ENCODE assay signal across 8 cellular contexts in genomic region chr11:2378527-2379210, GRCh38. TPM values are rescaled to one million over a fixed set of nuclear protein-coding genes. Genes with fewer than 3 reads are reported as not detected.
DNase-seq lines count a peak whose midpoint lies in the region; ATAC-seq, FAIRE-seq and TF ChIP-seq lines count a peak whose summit lies in the region.

No MANE protein-coding gene starts in this region.

- WGBS in K562 (ENCODE audit: insufficient coverage, low coverage, missing lambda C conversion rate), result 33% methylated on average over 15 of the region's 23 CpGs
- WGBS in thymus, result 56% methylated on average over 23 of the region's 23 CpGs

- TF ChIP-seq RAD21 in K562 (CRISPR knock-in tag; conservative IDR thresholded peaks at IDR 0.05 in 1 of 2, IDR thresholded peaks at IDR 0.05 in 1 of 2), result no peak

- H3K4me3 ChIP-seq in K562 (peak overlapping the region; percentile 96), thymus (ENCODE audit: low read length) (peak overlapping the region; percentile 92)

- H3K27me3 ChIP-seq in K562 (ENCODE audit: control insufficient read depth in 2 of 2, insufficient read depth in 2 of 2, low read length in 2 of 2), result no peaks in the 10 kb centered on the region
- no peaks in the 10 kb centered on the region for H3K27me3 ChIP-seq in thymus (ENCODE audit: control insufficient read depth, insufficient read depth)

- FAIRE-seq in K562 (lab: Jason Lieb, UNC), result no peak

- H3K9ac ChIP-seq in K562 (ENCODE audit: insufficient read depth in 1 of 2, low read depth in 2 of 2, low read length in 2 of 2), result peak overlapping the region; percentile 81 to 94

- H4K20me1 ChIP-seq in K562 (replicated peaks; ENCODE audit: control insufficient read depth, insufficient read depth, low read length), result peaks cover 41% of the 10 kb centered on the region

- H3K4me1 Mint-ChIP-seq in activated T-cell treated with anti-CD3 and anti-CD28 coated beads, Interleukin-2, amount 50 U/mL, for 24 hours (ENCODE audit: low read depth), result peaks cover 55% of the 10 kb centered on the region

- CTCF ChIA-PET in K562 (lab: Yijun Ruan, JAX; ENCODE audit: low intra/inter-chr PET ratio), result no interaction called here

- H3K27ac Mint-ChIP-seq in activated T-cell treated with anti-CD3 and anti-CD28 coated beads, Interleukin-2, amount 50 U/mL, for 24 hours, result peak overlapping the region; percentile 90

- no peaks in the 10 kb centered on the region for H3K9me3 Mint-ChIP-seq in activated T-cell treated with anti-CD3 and anti-CD28 coated beads, Interleukin-2, amount 50 U/mL, for 24 hours

- H3K9me1 ChIP-seq in K562 (ENCODE audit: control insufficient read depth, insufficient read depth, low read length), result peaks cover 19% of the 10 kb centered on the region

- no peak overlapping the region for H2AFZ ChIP-seq in K562 (ENCODE audit: low read depth, low read length)

- TF ChIP-seq CTCF in K562 (IDR thresholded peaks at IDR 0.05 in 2 of 3, conservative IDR thresholded peaks at IDR 0.05 in 1 of 3; ENCODE audit: insufficient read depth in 2 of 3, low read depth in 1 of 3, low read length in 3 of 3), result no peak

- POLR2A ChIA-PET in K562 (lab: Yijun Ruan, JAX), result interaction anchor here (0.6 to 2.4 kb wide), 10 partner anchors 8 to 1570 kb away, joined by 3 to 17 read pairs (median 5); partner anchors contain the start of gene TSSC4

- peak overlapping the region; percentile 90 for H3K4me3 Mint-ChIP-seq in activated T-cell treated with anti-CD3 and anti-CD28 coated beads, Interleukin-2, amount 50 U/mL, for 24 hours

- H3K79me2 ChIP-seq in K562 (ENCODE audit: control insufficient read depth, insufficient read depth, low read length), result peaks cover 61% of the 10 kb centered on the region

- ATAC-seq in K562, result no peak

- in situ Hi-C loops in K562 (cut with MboI), result no loop called here

- no peaks in the 10 kb centered on the region for H3K9me3 ChIP-seq in K562 (replicated peaks; ENCODE audit: control insufficient read depth, insufficient read depth, low read depth, low read length)
- peaks cover 1% of the 10 kb centered on the region for H3K9me3 ChIP-seq in thymus (ENCODE audit: control insufficient read depth)

- TF ChIP-seq POLR2A in K562 (conservative IDR thresholded peaks at IDR 0.05), result no peak

- BruUV-seq in K562 (replicated peaks; lab: Mats Ljungman, UMichigan), result no TSS peak

- no peak for TF ChIP-seq EP300 in K562 (IDR thresholded peaks at IDR 0.05; ENCODE audit: low read length)

- no peak for DNase-seq in activated T-cell treated with anti-CD3 and anti-CD28 coated beads, Interleukin-2, amount 50 U/mL, for 24 hours
- DNase-seq in activated T-cell treated with anti-CD3 and anti-CD28 coated beads, Interleukin-2, amount 50 U/mL, for 1 hour, result no peak
- DNase-seq in K562 (ENCODE audit: extremely low read depth in 1 of 4, low spot score in 3 of 4) (no peak), left kidney (ENCODE audit: low read depth, low spot score) (peak; percentile 70), globus pallidus (ENCODE audit: low spot score) (no peak)
- no peak for DNase-seq in stimulated activated CD4-positive, alpha-beta T cell treated with anti-CD3 and anti-CD28 coated beads, Interleukin-12 subunit alpha, Interleukin-12 subunit beta, amount 100 ng/mL, for 4 hours
- DNase-seq in effector CD4-positive, alpha-beta T cell, result no peak

- intact Hi-C loops in K562 (cut with micrococcal nuclease), result no loop called here

- H3K4me1 ChIP-seq in K562 (replicated peaks in 1 of 2; ENCODE audit: control insufficient read depth in 2 of 2, insufficient read depth in 2 of 2, low read length in 2 of 2), result peaks cover 21 to 73% of the 10 kb centered on the region in 2 experiments; a peak in 4 of 5 replicates
- H3K4me1 ChIP-seq in thymus (ENCODE audit: control insufficient read depth, insufficient read depth, low read length), result peaks cover 27% of the 10 kb centered on the region

- H3K36me3 ChIP-seq in K562 (ENCODE audit: control insufficient read depth, insufficient read depth, low read length) (peaks cover 21% of the 10 kb centered on the region; the same call in 2 of the 3 replicates), thymus (ENCODE audit: control insufficient read depth, insufficient read depth) (peaks cover 20% of the 10 kb centered on the region)

- H3K27me3 Mint-ChIP-seq in activated T-cell treated with anti-CD3 and anti-CD28 coated beads, Interleukin-2, amount 50 U/mL, for 24 hours, result no peaks in the 10 kb centered on the region

- H3K4me2 ChIP-seq in K562 (ENCODE audit: insufficient read depth, low read length), result peak overlapping the region; percentile 86

- peaks cover 32% of the 10 kb centered on the region for H3K36me3 Mint-ChIP-seq in activated T-cell treated with anti-CD3 and anti-CD28 coated beads, Interleukin-2, amount 50 U/mL, for 24 hours (ENCODE audit: low read depth)

- H3K27ac ChIP-seq in K562 (ENCODE audit: extremely low read depth, low read depth, low read length), result 0 out of 3 replicates have a peak overlapping the region, but pooled peaks have one; percentile 55
- H3K27ac ChIP-seq in thymus (ENCODE audit: low read depth), result no peak overlapping the region

TF ChIP-seq in K562, 482 proteins besides CTCF, POLR2A, EP300 and RAD21:
- TF ChIP-seq RBFOX2 (IDR thresholded peaks at IDR 0.05; ENCODE audit: low read depth, low read length) (peak; percentile 2; the same call in 1 of the 2 replicates), TBL1XR1 (IDR thresholded peaks at IDR 0.05; ENCODE audit: low read length in 2 of 2) (no peak), POLR2G (IDR thresholded peaks at IDR 0.05; ENCODE audit: low read depth, low read length) (peak; percentile 49; the same call in 1 of the 2 replicates), MAFF (IDR thresholded peaks at IDR 0.05; ENCODE audit: low read length) (no peak)

RNA-seq across cellular contexts. Expression of gene CD81, which starts 1.6 kb away (rescaled TPM):
- total RNA-seq in K562 (2011; cell fraction: chromatin; rRNA removed; ENCODE audit: low replicate concordance), result 93.5 and 278 TPM in 2 replicates
- 344 and 368 TPM in 2 replicates for total RNA-seq in K562 (2011; cell fraction: nucleolus; rRNA removed)
- total RNA-seq in K562 (2011; cell fraction: nucleoplasm; rRNA removed), result 240 and 244 TPM in 2 replicates
- 43.3 and 67.2 TPM in 2 replicates for total RNA-seq in K562 (2014; rRNA removed)
- 37.4 and 60.2 TPM in 2 replicates for total RNA-seq in K562 (2014; rRNA removed; fragmentation: Illumina TruSeq; extraction: Trizol)
- 61.7 and 64.8 TPM in 2 replicates for total RNA-seq in K562 (2015; rRNA removed; fragmentation: Illumina TruSeq; extraction: Trizol)
- 181 and 189 TPM in 2 replicates for total RNA-seq in K562 (2021)
- polyA plus RNA-seq in K562 (2011; rRNA removed), result 76.9 and 103 TPM in 2 replicates
- 177 and 219 TPM in 2 replicates for polyA plus RNA-seq in K562 (2011; cell fraction: cytosol; rRNA removed)
- polyA plus RNA-seq in K562 (2011; cell fraction: nucleus; rRNA removed), result 80.1 and 118 TPM in 2 replicates
- polyA plus RNA-seq in K562 (2012), result 157 and 238 TPM in 2 replicates
- polyA plus RNA-seq in K562 (2014; fragmentation: Illumina TruSeq; extraction: Trizol), result 163 and 169 TPM in 2 replicates
- 1 to 10 TPM; 2.4 to 7.0 TPM for polyA plus RNA-seq in K562 (2014; fragmentation: Nextera tagmentation; extraction: Ambion mirVana)
- 105 and 114 TPM in 2 replicates for polyA plus RNA-seq in K562 (2014; rRNA removed)
- 67.7 and 102 TPM in 2 replicates for polyA minus RNA-seq in K562 (2011; rRNA and poly(A)+ RNA removed)
- 110 and 130 TPM in 2 replicates for polyA minus RNA-seq in K562 (2011; cell fraction: cytosol; rRNA and poly(A)+ RNA removed)
- polyA minus RNA-seq in K562 (2011; cell fraction: nucleus; rRNA and poly(A)+ RNA removed), result 23.2 and 30.1 TPM in 2 replicates
- 179 TPM for polyA plus RNA-seq in thymus

RNA-seq across cellular contexts. Expression of gene TSSC4, which starts 21.9 kb away (rescaled TPM):
- total RNA-seq in K562 (2011; cell fraction: chromatin; rRNA removed; ENCODE audit: low replicate concordance), result 7.2 and 32.5 TPM in 2 replicates
- 37.2 and 47.1 TPM in 2 replicates for total RNA-seq in K562 (2011; cell fraction: nucleolus; rRNA removed)
- total RNA-seq in K562 (2011; cell fraction: nucleoplasm; rRNA removed), result 21.3 and 24.4 TPM in 2 replicates
- total RNA-seq in K562 (2014; rRNA removed) (53.4 and 63.9 TPM in 2 replicates), K562 (2014; rRNA removed; fragmentation: Illumina TruSeq; extraction: Trizol) (3.7 and 4.7 TPM in 2 replicates), K562 (2015; rRNA removed; fragmentation: Illumina TruSeq; extraction: Trizol) (35.3 and 35.5 TPM in 2 replicates), K562 (2021) (49.0 and 54.2 TPM in 2 replicates)
- polyA plus RNA-seq in K562 (2011; rRNA removed) (11.0 and 16.2 TPM in 2 replicates), K562 (2014; fragmentation: Illumina TruSeq; extraction: Trizol) (6.2 and 22.8 TPM in 2 replicates), K562 (2014; fragmentation: Nextera tagmentation; extraction: Ambion mirVana) (1 to 10 TPM in 1 of 2 experiments, under 1 TPM in 1; 0.41 to 2.8 TPM), K562 (2014; rRNA removed) (29.1 and 32.5 TPM in 2 replicates), thymus (62.0 TPM)
- 17.0 and 45.2 TPM in 2 replicates for polyA plus RNA-seq in K562 (2011; cell fraction: cytosol; rRNA removed)
- polyA plus RNA-seq in K562 (2011; cell fraction: nucleus; rRNA removed), result 24.0 and 35.2 TPM in 2 replicates
- polyA plus RNA-seq in K562 (2012), result 37.3 and 42.1 TPM in 2 replicates
- 5.8 and 8.2 TPM in 2 replicates for polyA minus RNA-seq in K562 (2011; rRNA and poly(A)+ RNA removed)
- polyA minus RNA-seq in K562 (2011; cell fraction: cytosol; rRNA and poly(A)+ RNA removed), result 13.1 and 16.7 TPM in 2 replicates
- 26.9 and 33.5 TPM in 2 replicates for polyA minus RNA-seq in K562 (2011; cell fraction: nucleus; rRNA and poly(A)+ RNA removed)
